ENCODE assay signal across 1 cellular context in the genomic region with DNA sequence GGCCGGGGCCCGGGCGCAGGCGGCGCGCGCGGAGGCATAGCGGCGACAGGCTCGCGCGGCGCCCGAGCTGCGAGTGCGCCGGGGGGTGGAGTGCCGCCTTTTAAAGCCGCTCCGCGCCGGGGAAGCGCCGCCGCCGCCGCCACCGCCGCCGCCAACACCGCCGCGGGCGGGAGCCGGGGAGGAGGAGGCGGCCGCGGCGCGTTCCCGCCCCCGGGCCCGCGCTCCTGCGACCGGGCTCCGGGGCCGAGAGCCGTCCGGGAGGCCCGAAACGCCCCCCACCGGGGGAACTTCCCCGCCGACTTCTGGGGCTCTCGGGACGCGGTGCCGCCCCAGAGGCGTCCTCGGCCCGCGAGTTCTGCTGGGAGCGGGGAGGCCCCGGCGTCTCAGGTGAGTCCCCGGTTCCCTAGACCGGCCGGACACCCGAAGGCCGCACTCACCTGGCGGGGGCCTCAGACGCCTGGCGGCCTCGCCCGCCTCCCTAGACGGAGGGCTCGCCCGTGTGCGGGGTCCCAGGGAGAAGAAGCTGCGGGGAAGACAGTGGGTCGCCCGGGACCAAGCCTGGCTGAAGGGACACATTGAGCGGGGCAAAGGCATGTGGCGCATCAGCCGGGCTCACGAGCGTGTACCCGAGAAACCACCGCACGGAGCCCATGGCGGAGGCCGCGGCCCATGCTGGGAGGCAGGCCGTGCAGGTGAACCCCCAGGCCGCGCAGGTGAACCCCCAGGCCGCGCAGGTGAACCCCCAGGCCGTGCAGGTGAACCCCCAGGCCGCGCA.
TF ChIP-seq lines count a peak whose summit lies in the region.

Gene PCSK6 (minus strand): TSS at position 75 of the 775 bp plus-strand sequence. CDS start 37 bp downstream, at position 38.

TF ChIP-seq in H1, 55 proteins besides CTCF, POLR2A, EP300 and RAD21 (continued from another document):
- TF ChIP-seq GABPA (IDR thresholded peaks at IDR 0.05; ENCODE audit: borderline replicate concordance, insufficient read depth, low read length) (no peak), RBBP5 (IDR thresholded peaks at IDR 0.05; ENCODE audit: borderline replicate concordance, low read depth, low read length) (0 out of 2 replicates have a peak, but pooled peaks have one; percentile 5), KDM4A (IDR thresholded peaks at IDR 0.05; ENCODE audit: low read depth, low read length, severe bottlenecking) (peak; percentile 66)
- TF ChIP-seq, protein P1, sequence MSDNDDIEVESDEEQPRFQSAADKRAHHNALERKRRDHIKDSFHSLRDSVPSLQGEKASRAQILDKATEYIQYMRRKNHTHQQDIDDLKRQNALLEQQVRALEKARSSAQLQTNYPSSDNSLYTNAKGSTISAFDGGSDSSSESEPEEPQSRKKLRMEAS (IDR thresholded peaks at IDR 0.05), result peak; percentile 52; the same call in 1 of the 2 replicates
